Comparison of ENCODE assay signal across 8 cellular contexts in the genomic region with DNA sequence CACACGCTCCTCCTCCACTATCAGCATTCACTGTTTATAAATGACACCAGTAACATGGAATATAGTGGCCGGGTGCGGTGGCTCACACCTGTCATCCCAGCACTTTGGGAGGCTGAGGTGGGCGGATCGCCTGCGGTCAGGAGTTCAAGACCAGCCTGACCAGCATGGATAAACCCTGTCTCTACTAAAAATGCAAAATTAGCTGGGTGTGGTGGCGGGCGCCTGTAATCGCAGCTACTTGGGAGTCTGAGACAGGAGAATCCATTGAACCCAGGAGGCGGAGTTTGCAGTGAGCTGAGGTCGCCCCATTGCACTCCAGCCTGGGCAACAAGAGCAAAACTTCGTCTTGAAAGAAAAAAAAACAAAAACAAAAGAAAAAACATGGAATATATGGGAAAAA. TPM values are rescaled to one million over a fixed set of nuclear protein-coding genes. Genes with fewer than 3 reads are reported as not detected.
DNase-seq lines count a peak whose midpoint lies in the region; ATAC-seq and TF ChIP-seq lines count a peak whose summit lies in the region.
"Not testable (repeated sequence)": the region's sequence is repeated elsewhere in the genome, so short reads cannot be mapped to it uniquely, and the experiment has no call there.

No MANE protein-coding gene starts in this region.

- not testable (repeated sequence) for H3K27me3 ChIP-seq in endodermal cell (ENCODE audit: control insufficient read depth, insufficient read depth, low read length, poor library complexity, severe bottlenecking); left lung; neutrophil; thoracic aorta (replicated peaks; ENCODE audit: insufficient read depth)

- H3K4me3 ChIP-seq in endodermal cell (ENCODE audit: low read length) = peak overlapping the region; percentile 80
- H3K4me3 ChIP-seq in left lung = peak overlapping the region; percentile 27 to 58
- H3K4me3 ChIP-seq in neutrophil (ENCODE audit: low read depth in 1 of 2, low read length in 1 of 2) = peak overlapping the region; percentile 58 to 61
- peak overlapping the region; percentile 71 for H3K4me3 ChIP-seq in thoracic aorta

- H3K9me3 Mint-ChIP-seq in CD14-positive monocyte; HFFc6; activated B cell treated with CpG ODN at 0.5 μM for 24 hours; activated naive CD4-positive, alpha-beta T cell treated with anti-CD3 and anti-CD28 coated beads, Interleukin-2, amount 50 U/mL, for 72 hours; endodermal cell: not testable (repeated sequence)

- H3K9me3 ChIP-seq in endodermal cell (ENCODE audit: control insufficient read depth, low read length); left lung; neutrophil; thoracic aorta: not testable (repeated sequence)

- intact Hi-C loops in CD14-positive monocyte (cut with micrococcal nuclease); left lung (cut with DNase I): not testable (repeated sequence)
- intact Hi-C loops in activated B cell treated with CpG ODN at 0.5 μM for 24 hours (cut with micrococcal nuclease) = loop anchor here (1.0 kb wide), 2 partner anchors 12 to 22 kb away; no protein-coding TSS in a partner anchor

- POLR2A ChIA-PET in activated B cell treated with CpG ODN at 0.5 μM for 24 hours (lab: Charles Lee) = interaction anchor here (0.6 to 16.5 kb wide), 8 partner anchors 11 to 1506 kb away, joined by 3 to 212 read pairs (median 4); partner anchors contain the start of gene APOBEC3H

- H3K9ac ChIP-seq in endodermal cell (ENCODE audit: extremely low read depth, low read length, poor library complexity, severe bottlenecking) = not testable (repeated sequence)

- H3K4me3 Mint-ChIP-seq in CD14-positive monocyte (peak overlapping the region; percentile 87 to 94), HFFc6 (peak overlapping the region; percentile 87), activated B cell treated with CpG ODN at 0.5 μM for 24 hours (peak overlapping the region; percentile 93), endodermal cell (peak overlapping the region; percentile 47)

- not testable (repeated sequence) for H3K36me3 ChIP-seq in endodermal cell (ENCODE audit: control insufficient read depth, insufficient read depth, low read length); thoracic aorta
- peaks cover 0 to 16% of the 10 kb centered on the region in 2 donors for H3K36me3 ChIP-seq in left lung
- H3K36me3 ChIP-seq in neutrophil = peaks cover 31% of the 10 kb centered on the region

- not testable (repeated sequence) for ATAC-seq in activated B cell treated with CpG ODN at 0.5 μM for 24 hours (ENCODE audit: low read depth); activated naive CD4-positive, alpha-beta T cell treated with anti-CD3 and anti-CD28 coated beads, Interleukin-2, amount 50 U/mL, for 72 hours; left lung; thoracic aorta (ENCODE audit: insufficient number of reproducible peaks, low FRiP score, low read depth)

- 96% methylated on average over 5 to 12 of the region's 12 CpGs for WGBS in endodermal cell (ENCODE audit: insufficient coverage in 1 of 2, insufficient read length in 1 of 2), 2 experiments

- CTCF ChIA-PET in activated B cell treated with CpG ODN at 0.5 μM for 24 hours (lab: Charles Lee) = interaction anchor here (0.6 to 0.7 kb wide), 2 partner anchors 11 to 538 kb away, joined by 3 to 4 read pairs; no protein-coding TSS in a partner anchor

- DNase-seq in CD14-positive monocyte (ENCODE audit: low spot score); HFFc6; activated B cell treated with CpG ODN at 0.5 μM for 24 hours; activated naive CD4-positive, alpha-beta T cell treated with anti-CD3 and anti-CD28 coated beads, Interleukin-2, amount 50 U/mL, for 72 hours (ENCODE audit: low spot score in 2 of 2); endodermal cell; thoracic aorta (ENCODE audit: low spot score): not testable (repeated sequence)
- DNase-seq in left lung = peak in 1 of 2 donors; percentile 42

- peaks cover 37% of the 10 kb centered on the region for H3K4me1 Mint-ChIP-seq in CD14-positive monocyte
- not testable (repeated sequence) for H3K4me1 Mint-ChIP-seq in HFFc6 (ENCODE audit: low read depth)
- H3K4me1 Mint-ChIP-seq in activated B cell treated with CpG ODN at 0.5 μM for 24 hours = peaks cover 80% of the 10 kb centered on the region
- peaks cover 23% of the 10 kb centered on the region for H3K4me1 Mint-ChIP-seq in endodermal cell

- H3K27ac Mint-ChIP-seq in CD14-positive monocyte (peak overlapping the region; percentile 84 to 95 (median 93)), HFFc6 (peak overlapping the region; percentile 72; the same call in 1 of the 2 replicates), activated B cell treated with CpG ODN at 0.5 μM for 24 hours (peak overlapping the region; percentile 91)
- H3K27ac Mint-ChIP-seq in activated naive CD4-positive, alpha-beta T cell treated with anti-CD3 and anti-CD28 coated beads, Interleukin-2, amount 50 U/mL, for 72 hours = peak overlapping the region; percentile 91 to 92
- H3K27ac Mint-ChIP-seq in endodermal cell = not testable (repeated sequence)

- H3K27me3 Mint-ChIP-seq in CD14-positive monocyte (ENCODE audit: low read depth in 3 of 3); HFFc6 (ENCODE audit: insufficient read depth); activated B cell treated with CpG ODN at 0.5 μM for 24 hours; endodermal cell (ENCODE audit: insufficient read depth): not testable (repeated sequence)

- not testable (repeated sequence) for TF ChIP-seq CTCF in CD14-positive monocyte (IDR thresholded peaks at IDR 0.05); HFFc6 (IDR thresholded peaks at IDR 0.05); activated B cell treated with CpG ODN at 0.5 μM for 24 hours (IDR thresholded peaks at IDR 0.05); endodermal cell (conservative IDR thresholded peaks at IDR 0.05); left lung (IDR thresholded peaks at IDR 0.05); neutrophil (IDR thresholded peaks at IDR 0.05); thoracic aorta (IDR thresholded peaks at IDR 0.05)

- H3K36me3 Mint-ChIP-seq in CD14-positive monocyte (peaks cover 30 to 38% of the 10 kb centered on the region in 2 donors), activated B cell treated with CpG ODN at 0.5 μM for 24 hours (ENCODE audit: low read depth) (peaks cover 45% of the 10 kb centered on the region)
- not testable (repeated sequence) for H3K36me3 Mint-ChIP-seq in HFFc6 (ENCODE audit: low read depth); endodermal cell (ENCODE audit: low read depth)
- H3K36me3 Mint-ChIP-seq in activated naive CD4-positive, alpha-beta T cell treated with anti-CD3 and anti-CD28 coated beads, Interleukin-2, amount 50 U/mL, for 72 hours = peaks cover 0 to 11% of the 10 kb centered on the region in 2 donors

- not testable (repeated sequence) for H3K27ac ChIP-seq in endodermal cell (ENCODE audit: low read depth, low read length); thoracic aorta
- H3K27ac ChIP-seq in left lung = peak overlapping the region in 1 of 2 donors; percentile 80
- peak overlapping the region; percentile 81 for H3K27ac ChIP-seq in neutrophil

- not testable (repeated sequence) for H3K4me1 ChIP-seq in endodermal cell (ENCODE audit: control insufficient read depth, insufficient read depth, low read length); thoracic aorta (ENCODE audit: control insufficient read depth in 1 of 2, low read depth in 2 of 2)
- H3K4me1 ChIP-seq in left lung = peaks cover 6 to 19% of the 10 kb centered on the region in 2 donors
- peaks cover 8 to 10% of the 10 kb centered on the region in 2 experiments for H3K4me1 ChIP-seq in neutrophil (ENCODE audit: control insufficient read depth in 1 of 2, insufficient read depth in 1 of 2, low read depth in 1 of 2, low read length in 1 of 2)

RNA-seq across cellular contexts. Expression of gene APOBEC3G, which starts 0.8 kb away (rescaled TPM):
- polyA plus RNA-seq in CD14-positive monocyte = 10 to 100 TPM; 64.5 to 73.6 TPM
- total RNA-seq in HFFc6 (2021; fragmentation: NEBNext Ultra II Directional; extraction: Animal tissue kit (Norgen Biotek cat#: 25700)) = 1 to 10 TPM; 1.9 to 7.0 (median 5.9) TPM
- total RNA-seq in activated B cell treated with CpG ODN at 0.5 μM for 24 hours (145 and 152 TPM in 2 replicates), endodermal cell (10 to 100 TPM in 1 of 2 donors, 1 to 10 TPM in 1; 8.7 to 19.7 TPM), left lung (10 to 100 TPM in 1 of 2 donors, 1 to 10 TPM in 1; 8.2 to 15.7 TPM), thoracic aorta (1 to 10 TPM; 3.4 to 8.3 TPM)
- total RNA-seq in activated naive CD4-positive, alpha-beta T cell treated with anti-CD3 and anti-CD28 coated beads, Interleukin-2, amount 50 U/mL, for 72 hours = 10 to 100 TPM; 29.1 to 48.3 TPM
- 5.9 TPM for polyA plus RNA-seq in endodermal cell (2013, experiment 1 of 2)
- 9.5 TPM for polyA plus RNA-seq in endodermal cell (2013, experiment 2 of 2)

RNA-seq across cellular contexts. Expression of gene APOBEC3H, which starts 19.1 kb away (rescaled TPM):
- polyA plus RNA-seq in CD14-positive monocyte = not detected
- total RNA-seq in HFFc6 (2021; fragmentation: NEBNext Ultra II Directional; extraction: Animal tissue kit (Norgen Biotek cat#: 25700)) = under 1 TPM in 2 of 6 experiments, not detected in 4; 0.33 to 0.37 TPM
- total RNA-seq in activated B cell treated with CpG ODN at 0.5 μM for 24 hours = 1.4 TPM in 2 replicates
- total RNA-seq in activated naive CD4-positive, alpha-beta T cell treated with anti-CD3 and anti-CD28 coated beads, Interleukin-2, amount 50 U/mL, for 72 hours = 10 to 100 TPM; 10.5 to 34.3 TPM
- total RNA-seq in endodermal cell = not detected
- 0.32 TPM for polyA plus RNA-seq in endodermal cell (2013, experiment 1 of 2)
- 0.62 TPM for polyA plus RNA-seq in endodermal cell (2013, experiment 2 of 2)
- total RNA-seq in left lung = 1 to 10 TPM in 1 of 2 donors, under 1 TPM in 1; 0.94 to 1.3 TPM
- total RNA-seq in thoracic aorta = 1 to 10 TPM in 1 of 2 donors, not detected in 1; 1.6 TPM

RNA-seq across cellular contexts. Expression of gene APOBEC3F, which starts 37.2 kb away (rescaled TPM):
- 1 to 10 TPM; 4.4 to 8.0 TPM for polyA plus RNA-seq in CD14-positive monocyte
- 10 to 100 TPM in 1 of 6 experiments, 1 to 10 TPM in 5; 6.5 to 12.1 (median 9.0) TPM for total RNA-seq in HFFc6 (2021; fragmentation: NEBNext Ultra II Directional; extraction: Animal tissue kit (Norgen Biotek cat#: 25700))
- total RNA-seq in activated B cell treated with CpG ODN at 0.5 μM for 24 hours (75.6 and 82.4 TPM in 2 replicates), endodermal cell (10 to 100 TPM; 16.2 to 24.2 TPM), left lung (10 to 100 TPM; 11.2 to 12.4 TPM), thoracic aorta (under 1 TPM; 0.49 to 0.95 TPM)
- total RNA-seq in activated naive CD4-positive, alpha-beta T cell treated with anti-CD3 and anti-CD28 coated beads, Interleukin-2, amount 50 U/mL, for 72 hours = 10 to 100 TPM; 15.8 to 25.8 TPM
- 4.5 TPM for polyA plus RNA-seq in endodermal cell (2013, experiment 1 of 2)
- polyA plus RNA-seq in endodermal cell (2013, experiment 2 of 2) = 4.5 TPM

RNA-seq across cellular contexts. Expression of gene APOBEC3D, which starts 57.0 kb away (rescaled TPM):
- polyA plus RNA-seq in CD14-positive monocyte = 1 to 10 TPM; 1.7 to 2.0 TPM
- under 1 TPM; 0.51 to 0.83 (median 0.58) TPM for total RNA-seq in HFFc6 (2021; fragmentation: NEBNext Ultra II Directional; extraction: Animal tissue kit (Norgen Biotek cat#: 25700))
- total RNA-seq in activated B cell treated with CpG ODN at 0.5 μM for 24 hours (42.6 and 52.9 TPM in 2 replicates), endodermal cell (10 to 100 TPM in 1 of 2 donors, 1 to 10 TPM in 1; 8.6 to 14.4 TPM), left lung (1 to 10 TPM; 3.7 to 5.5 TPM), thoracic aorta (1 to 10 TPM; 1.4 to 1.8 TPM)
- total RNA-seq in activated naive CD4-positive, alpha-beta T cell treated with anti-CD3 and anti-CD28 coated beads, Interleukin-2, amount 50 U/mL, for 72 hours = 10 to 100 TPM; 16.0 to 27.2 TPM
- 2.6 TPM for polyA plus RNA-seq in endodermal cell (2013, experiment 1 of 2)
- 7.1 TPM for polyA plus RNA-seq in endodermal cell (2013, experiment 2 of 2)
